In the genomic region with DNA sequence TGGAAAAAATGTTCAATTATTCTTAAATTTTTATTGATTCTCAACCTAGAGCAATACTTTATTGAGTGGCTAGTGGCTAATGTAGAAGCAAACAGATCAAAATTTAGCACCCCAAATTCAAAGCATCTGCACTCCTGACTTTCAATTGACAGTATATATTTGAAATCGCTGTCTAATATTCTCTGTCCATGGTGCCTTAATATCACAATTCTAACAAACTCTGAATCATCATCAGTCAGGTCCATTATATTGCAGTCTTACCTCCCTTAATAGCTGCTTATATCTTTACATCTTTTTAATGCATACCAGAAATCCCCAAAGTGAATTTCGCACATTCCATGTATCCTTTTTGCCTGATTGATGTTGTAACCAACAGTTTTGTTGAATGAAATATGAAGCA, we compare ENCODE assay signal across 10 cellular contexts.
"Had no signal": no experiment of that assay in that cellular context is flagged by ENCODE, and none has a peak within 500 bp of the region (broad histone marks: within the 10 kb centered on the region; RNA-seq: fewer than 3 reads in every experiment).

No MANE protein-coding gene starts in this region.

- DNase-seq: GOT3, H7, HFFc6, KG1 had no signal

- ATAC-seq: HepG2, K562 had no signal

- H3K27ac ChIP-seq: GM23248, HL-60 had no signal

- H3K27me3 Mint-ChIP-seq: IgD-negative memory B cell had no signal

- H3K4me3 Mint-ChIP-seq: HFFc6, IgD-negative memory B cell had no signal

- H3K36me3 ChIP-seq: HAP-1 had no signal

- H3K9me3 ChIP-seq: HAP-1 had no signal

- H3K4me1 Mint-ChIP-seq: IgD-negative memory B cell had no signal

- H3K4me3 ChIP-seq: GM23248, HAP-1, K562 had no signal

- H3K27ac Mint-ChIP-seq: HFFc6, IgD-negative memory B cell had no signal

- H3K9me3 Mint-ChIP-seq: HFFc6, IgD-negative memory B cell had no signal

- H3K36me3 Mint-ChIP-seq: IgD-negative memory B cell had no signal

- H3K4me1 ChIP-seq: HAP-1 had no signal
